Comparison of ENCODE assay signal across 23 cellular contexts in genomic region chr15:33322091-33322490, GRCh38. TPM values are rescaled to one million over a fixed set of nuclear protein-coding genes. Genes with fewer than 3 reads are reported as not detected.
"Had no signal": no experiment of that assay in that cellular context is flagged by ENCODE, and none has a peak within 500 bp of the region (broad histone marks: within the 10 kb centered on the region; RNA-seq: fewer than 3 reads in every experiment).

No MANE protein-coding gene starts in this region.

- H3K9me3 ChIP-seq: MG63, SK-N-SH had no signal

- H3K36me3 ChIP-seq: MG63 had no signal

- DNase-seq: Karpas-422, KG1, MG63, NCI-H1092, NCI-H1105 treated with DMSO at 0.1 percent for 48 hours, NCI-H1417 treated with DMSO at 0.1 percent for 48 hours, NCI-H146, NCI-H1694 treated with DMSO at 0.1 percent for 48 hours, NCI-H2029, NCI-H2081 treated with DMSO at 0.1 percent for 48 hours, NCI-H226, NCI-H446, NCI-H510A, NCI-H524 treated with DMSO at 0.1 percent for 48 hours, NCI-H69, NCI-H774, PC-3, SHP77, SK-N-SH, SW 1271, T-cell had no signal

- H3K27ac ChIP-seq: RWPE1 had no signal

- H3K27ac Mint-ChIP-seq: T-cell had no signal

- H3K4me3 ChIP-seq: MG63 had no signal

- H3K4me2 ChIP-seq: SK-N-SH had no signal

- H3K4me3 Mint-ChIP-seq: T-cell had no signal

- H3K36me3 Mint-ChIP-seq: T-cell had no signal

- H3K9me2 ChIP-seq: SK-N-SH had no signal

RNA-seq across cellular contexts. Expression of gene RYR3, which starts 11.3 kb away (rescaled TPM):
- total RNA-seq: HT-29, PC-3 had no signal
